Comparison of ENCODE assay signal across 8 cellular contexts in genomic region chr9:126500600-126501382, GRCh38.
DNase-seq lines count a peak whose midpoint lies in the region; ATAC-seq, FAIRE-seq and TF ChIP-seq lines count a peak whose summit lies in the region.

No MANE protein-coding gene starts in this region.

- no peaks in the 10 kb centered on the region for H3K9me3 Mint-ChIP-seq in dendritic cell treated with granulocyte-macrophage colony-stimulating factor and Interleukin-4, amounts not matched to agents 40 ng/mL and 50 ng/mL, for 4 days

- peaks cover 32% of the 10 kb centered on the region for H3K4me1 ChIP-seq in HepG2 (ENCODE audit: insufficient read depth, low read length)

- no peaks in the 10 kb centered on the region for H3K27me3 ChIP-seq in HepG2 (ENCODE audit: control insufficient read depth in 1 of 2, insufficient read depth in 2 of 2, low read length in 2 of 2)

- BruUV-seq in HepG2 (replicated peaks; lab: Mats Ljungman, UMichigan) = no TSS peak

- TF ChIP-seq CTCF in GM13977 (IDR thresholded peaks at IDR 0.05; ENCODE audit: extremely low read depth, insufficient read depth, missing control alignments) = peak; percentile 98
- TF ChIP-seq CTCF in HepG2 (CRISPR knock-in tag; IDR thresholded peaks at IDR 0.05) = peak; percentile 99

- 47% methylated on average over 22 of the region's 37 CpGs for WGBS in HepG2 (ENCODE audit: low lambda C conversion rate)

- H3K9me3 ChIP-seq in HepG2 (ENCODE audit: low read length) = no peaks in the 10 kb centered on the region

- peaks cover 21% of the 10 kb centered on the region for H3K27me3 Mint-ChIP-seq in dendritic cell treated with granulocyte-macrophage colony-stimulating factor and Interleukin-4, amounts not matched to agents 40 ng/mL and 50 ng/mL, for 4 days

- H3K4me3 Mint-ChIP-seq in dendritic cell treated with granulocyte-macrophage colony-stimulating factor and Interleukin-4, amounts not matched to agents 40 ng/mL and 50 ng/mL, for 4 days = no peak overlapping the region

- no peak for TF ChIP-seq POLR2A in HepG2 (IDR thresholded peaks at IDR 0.05; ENCODE audit: insufficient read depth in 1 of 2, low read depth in 2 of 2, low read length in 2 of 2)

- peak; percentile 54 for DNase-seq in ACHN
- DNase-seq in GM13977 (ENCODE audit: low spot score) = peak; percentile 88
- peak; percentile 64 for DNase-seq in NCI-H345 (lab: John Stamatoyannopoulos, UW)
- peak; percentile 58 to 62 for DNase-seq in activated CD4-positive, alpha-beta T cell treated with anti-CD3 and anti-CD28 coated beads, Interleukin-2, amount 50 U/mL, for 4 hours
- peak; percentile 69 for DNase-seq in HepG2 (ENCODE audit: low spot score)
- peak; percentile 28 to 60 (median 44) for DNase-seq in stimulated activated CD4-positive, alpha-beta T cell treated with anti-CD3 and anti-CD28 coated beads, TNF-alpha, amount 100 ng/mL, for 1 hour (ENCODE audit: low read depth in 3 of 3, low spot score in 1 of 3)

- in situ Hi-C loops in ACHN (cut with HindIII; ENCODE audit: low pct_ligation_motif_present, low pct_unique_long_range_greater_than_20kb, low sequenced_read_pairs) = no loop called here
- in situ Hi-C loops in GM13977 (cut with MboI; ENCODE audit: low pct_unique_long_range_greater_than_20kb, low sequenced_read_pairs, unreplicated experiment) = loop anchor here (10.0 kb wide), 1 partner anchor 54 kb away; no protein-coding TSS in a partner anchor
- in situ Hi-C loops in HepG2 (cut with HindIII; ENCODE audit: extremely low pct_ligation_motif_present, low pct_unique_long_range_greater_than_20kb) = loop anchor here (5.0 kb wide), 1 partner anchor 57 kb away; no protein-coding TSS in a partner anchor

- H3K4me3 ChIP-seq in HepG2 (replicated peaks in 1 of 3; ENCODE audit: insufficient read depth in 1 of 3, low read depth in 2 of 3, low read length in 3 of 3) = no peak overlapping the region; a peak in 1 of 6 replicates

- FAIRE-seq in HepG2 (lab: Jason Lieb, UNC) = peak; percentile 67

- no peaks in the 10 kb centered on the region for H3K79me2 ChIP-seq in HepG2 (ENCODE audit: insufficient read depth, low read length)

- H2AFZ ChIP-seq in HepG2 (ENCODE audit: low read length) = no peak overlapping the region

- H3K4me2 ChIP-seq in HepG2 (ENCODE audit: low read depth, low read length) = no peak overlapping the region

- peaks cover 4 to 7% of the 10 kb centered on the region in 2 experiments; a peak in 2 of 5 replicates for H3K36me3 ChIP-seq in HepG2 (replicated peaks in 1 of 2; ENCODE audit: control insufficient read depth in 1 of 2, insufficient read depth in 2 of 2, low read length in 2 of 2)

- H3K9ac ChIP-seq in HepG2 (ENCODE audit: insufficient read depth, low read depth, low read length) = no peak overlapping the region

- H3K36me3 Mint-ChIP-seq in dendritic cell treated with granulocyte-macrophage colony-stimulating factor and Interleukin-4, amounts not matched to agents 40 ng/mL and 50 ng/mL, for 4 days (ENCODE audit: low read depth) = peaks cover 98% of the 10 kb centered on the region

- POLR2A ChIA-PET in HepG2 (lab: Yijun Ruan, JAX) = no interaction called here

- H3K4me1 Mint-ChIP-seq in dendritic cell treated with granulocyte-macrophage colony-stimulating factor and Interleukin-4, amounts not matched to agents 40 ng/mL and 50 ng/mL, for 4 days (ENCODE audit: low read depth) = peaks cover 49% of the 10 kb centered on the region

- H3K27ac Mint-ChIP-seq in dendritic cell treated with granulocyte-macrophage colony-stimulating factor and Interleukin-4, amounts not matched to agents 40 ng/mL and 50 ng/mL, for 4 days = peak overlapping the region; percentile 29

- intact Hi-C loops in dendritic cell treated with granulocyte-macrophage colony-stimulating factor and Interleukin-4, amounts not matched to agents 40 ng/mL and 50 ng/mL, for 4 days (cut with micrococcal nuclease) = no loop called here
- intact Hi-C loops in HepG2 (cut with micrococcal nuclease; ENCODE audit: unreplicated experiment) = loop anchor here (1.0 kb wide), 2 partner anchors 27 to 58 kb away; no protein-coding TSS in a partner anchor

- ATAC-seq in HepG2 (peak; percentile 76), HG03342 (IDR thresholded peaks at IDR 0.05; ENCODE audit: unreplicated experiment) (no peak)

- peak; percentile 97 for TF ChIP-seq RAD21 in HepG2 (CRISPR knock-in tag; IDR thresholded peaks at IDR 0.05)

- TF ChIP-seq EP300 in HepG2 (IDR thresholded peaks at IDR 0.05; ENCODE audit: low read depth in 2 of 2, low read length in 2 of 2) (no peak), HepG2 (CRISPR knock-in tag; IDR thresholded peaks at IDR 0.05; ENCODE audit: borderline replicate concordance) (no peak)

- H4K20me1 ChIP-seq in HepG2 (ENCODE audit: insufficient read depth, low read length) = peaks cover 7% of the 10 kb centered on the region; the same call in 1 of the 2 replicates

- CTCF ChIA-PET in HepG2 (lab: Yijun Ruan, JAX; ENCODE audit: low intra/inter-chr PET ratio, low total read pairs) = interaction anchor here (1.3 to 4.4 kb wide), 2 partner anchors 10 to 57 kb away, joined by 4 to 79 read pairs; no protein-coding TSS in a partner anchor

- no peak overlapping the region for H3K27ac ChIP-seq in HepG2 (ENCODE audit: extremely low read length, insufficient read depth, low read length)

TF ChIP-seq in HepG2, 621 proteins besides CTCF, POLR2A, EP300 and RAD21 (continues in another document):
- no peak for TF ChIP-seq ZBTB4 (CRISPR knock-in tag; IDR thresholded peaks at IDR 0.05; ENCODE audit: borderline replicate concordance)
- 0 out of 2 replicates have a peak, but pooled peaks have one; percentile 46 for TF ChIP-seq ZNF230 (CRISPR knock-in tag; IDR thresholded peaks at IDR 0.05)
- 0 out of 2 replicates have a peak, but pooled peaks have one; percentile 38 for TF ChIP-seq SKIL (CRISPR knock-in tag; IDR thresholded peaks at IDR 0.05; ENCODE audit: borderline replicate concordance)
- TF ChIP-seq, protein P1, sequence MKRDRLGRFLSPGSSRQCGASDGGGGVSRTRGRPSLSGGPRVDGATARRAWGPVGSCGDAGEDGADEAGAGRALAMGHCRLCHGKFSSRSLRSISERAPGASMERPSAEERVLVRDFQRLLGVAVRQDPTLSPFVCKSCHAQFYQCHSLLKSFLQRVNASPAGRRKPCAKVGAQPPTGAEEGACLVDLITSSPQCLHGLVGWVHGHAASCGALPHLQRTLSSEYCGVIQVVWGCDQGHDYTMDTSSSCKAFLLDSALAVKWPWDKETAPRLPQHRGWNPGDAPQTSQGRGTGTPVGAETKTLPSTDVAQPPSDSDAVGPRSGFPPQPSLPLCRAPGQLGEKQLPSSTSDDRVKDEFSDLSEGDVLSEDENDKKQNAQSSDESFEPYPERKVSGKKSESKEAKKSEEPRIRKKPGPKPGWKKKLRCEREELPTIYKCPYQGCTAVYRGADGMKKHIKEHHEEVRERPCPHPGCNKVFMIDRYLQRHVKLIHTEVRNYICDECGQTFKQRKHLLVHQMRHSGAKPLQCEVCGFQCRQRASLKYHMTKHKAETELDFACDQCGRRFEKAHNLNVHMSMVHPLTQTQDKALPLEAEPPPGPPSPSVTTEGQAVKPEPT (CRISPR knock-in tag; IDR thresholded peaks at IDR 0.05; ENCODE audit: low read depth) = no peak
- TF ChIP-seq GATAD1 (CRISPR knock-in tag; IDR thresholded peaks at IDR 0.05) = no peak
- peak; percentile 45; the same call in 1 of the 2 replicates for TF ChIP-seq NFKB2 (CRISPR knock-in tag; IDR thresholded peaks at IDR 0.05; ENCODE audit: borderline replicate concordance)
- 0 out of 2 replicates have a peak, but pooled peaks have one; percentile 20 for TF ChIP-seq THAP11 (CRISPR knock-in tag; IDR thresholded peaks at IDR 0.05)
- TF ChIP-seq TBX3 (IDR thresholded peaks at IDR 0.05; ENCODE audit: borderline replicate concordance) = no peak
- no peak for TF ChIP-seq ZNF839 (CRISPR knock-in tag; IDR thresholded peaks at IDR 0.05; ENCODE audit: borderline replicate concordance)
- 0 out of 2 replicates have a peak, but pooled peaks have one; percentile 8 for TF ChIP-seq CEBPG (CRISPR knock-in tag; IDR thresholded peaks at IDR 0.05)
- no peak for TF ChIP-seq NONO (IDR thresholded peaks at IDR 0.05)
- TF ChIP-seq NONO (CRISPR knock-in tag; conservative IDR thresholded peaks at IDR 0.05) = peak; percentile 78
- TF ChIP-seq ETV6 (CRISPR knock-in tag; conservative IDR thresholded peaks at IDR 0.05) = no peak
